Comparison of ENCODE assay signal across 19 cellular contexts in genomic region chr17:1090454-1091189, GRCh38.
DNase-seq lines count a peak whose midpoint lies in the region; ATAC-seq, FAIRE-seq and TF ChIP-seq lines count a peak whose summit lies in the region.
"Had no signal": no experiment of that assay in that cellular context is flagged by ENCODE, and none has a peak within 500 bp of the region (broad histone marks: within the 10 kb centered on the region; RNA-seq: fewer than 3 reads in every experiment).

No MANE protein-coding gene starts in this region.

- no peak overlapping the region for H3K4me3 Mint-ChIP-seq in MCF 10A (ENCODE audit: unreplicated experiment)
- H3K4me3 Mint-ChIP-seq: activated naive CD8-positive, alpha-beta T cell treated with anti-CD3 and anti-CD28 coated beads for 36 hours; neural crest cell had no signal

- TF ChIP-seq POLR2A in breast epithelium (IDR thresholded peaks at IDR 0.05) (no peak), GM12892 (IDR thresholded peaks at IDR 0.05; ENCODE audit: low read depth, low read length) (no peak)

- H3K4me1 Mint-ChIP-seq in MCF 10A (ENCODE audit: insufficient read depth, unreplicated experiment): no peaks in the 10 kb centered on the region
- H3K4me1 Mint-ChIP-seq: activated naive CD8-positive, alpha-beta T cell treated with anti-CD3 and anti-CD28 coated beads for 36 hours had no signal

- BruUV-seq in MCF 10A (replicated peaks; lab: Mats Ljungman, UMichigan): no TSS peak

- ATAC-seq in GM18909 (IDR thresholded peaks at IDR 0.05; ENCODE audit: poor library complexity, unreplicated experiment): no peak
- ATAC-seq: foreskin keratinocyte had no signal

- no peaks in the 10 kb centered on the region for H3K9me3 Mint-ChIP-seq in MCF 10A (ENCODE audit: unreplicated experiment)
- H3K9me3 Mint-ChIP-seq: activated naive CD8-positive, alpha-beta T cell treated with anti-CD3 and anti-CD28 coated beads for 36 hours; neural crest cell had no signal

- H3K36me3 Mint-ChIP-seq in MCF 10A (ENCODE audit: insufficient read depth, unreplicated experiment): peaks cover 17% of the 10 kb centered on the region

- H3K4me1 ChIP-seq in breast epithelium (peaks cover 0 to 6% of the 10 kb centered on the region in 2 donors), tibial artery (peaks cover 0 to 57% (median 42%) of the 10 kb centered on the region in 4 donors)
- H3K4me1 ChIP-seq: foreskin keratinocyte had no signal

- no peaks in the 10 kb centered on the region for H3K27me3 Mint-ChIP-seq in MCF 10A (ENCODE audit: insufficient read depth, unreplicated experiment)
- H3K27me3 Mint-ChIP-seq: activated naive CD8-positive, alpha-beta T cell treated with anti-CD3 and anti-CD28 coated beads for 36 hours had no signal

- FAIRE-seq in GM12892 (lab: Jason Lieb, UNC): no peak
- FAIRE-seq: urothelium cell line had no signal

- TF ChIP-seq CTCF in breast epithelium (IDR thresholded peaks at IDR 0.05): no peak
- no peak for TF ChIP-seq CTCF in MCF 10A (IDR thresholded peaks at IDR 0.05; ENCODE audit: unreplicated experiment)
- no peak for TF ChIP-seq CTCF in tibial artery (IDR thresholded peaks at IDR 0.05)

- intact Hi-C loops in breast epithelium (cut with DNase I; ENCODE audit: low total_unique reads) (no loop called here), MCF 10A (cut with micrococcal nuclease) (no loop called here), tibial artery (cut with DNase I; ENCODE audit: low total_unique reads) (no loop called here)

- POLR2A ChIA-PET in MCF 10A (lab: Yijun Ruan, JAX): no interaction called here

- H3K4me3 ChIP-seq in breast epithelium: peak overlapping the region in 2 of 3 donors; percentile 36 to 39
- no peak overlapping the region for H3K4me3 ChIP-seq in tibial artery
- H3K4me3 ChIP-seq: SK-N-MC had no signal

- no peak for DNase-seq in breast epithelium (ENCODE audit: low spot score in 2 of 2)
- no peak for DNase-seq in MCF 10A (ENCODE audit: unreplicated experiment)
- no peak for DNase-seq in caudate nucleus (lab: John Stamatoyannopoulos, UW)
- DNase-seq in tibial artery: no peak
- DNase-seq in NCI-H187 (lab: John Stamatoyannopoulos, UW): no peak
- DNase-seq in GM12892 (ENCODE audit: insufficient read length): no peak
- DNase-seq: activated CD4-positive, CD25-positive, alpha-beta regulatory T cell; activated CD8-positive, alpha-beta memory T cell treated with anti-CD3 and anti-CD28 coated beads, Interleukin-2, amount 50 U/mL, for 4 hours; activated naive CD8-positive, alpha-beta T cell treated with anti-CD3 and anti-CD28 coated beads for 36 hours; dermis blood vessel endothelial cell; foreskin keratinocyte; islet precursor cell; Karpas-422; NCI-H1930 had no signal

- peak overlapping the region; percentile 89 to 95 for H3K27ac ChIP-seq in breast epithelium
- H3K27ac ChIP-seq in caudate nucleus (ENCODE audit: low read depth, low read length): peak overlapping the region; percentile 67
- H3K27ac ChIP-seq in layer of hippocampus (ENCODE audit: low read depth, low read length): peak overlapping the region; percentile 81
- H3K27ac ChIP-seq in tibial artery: peak overlapping the region; percentile 80 to 86
- H3K27ac ChIP-seq: foreskin keratinocyte, SK-N-MC had no signal

- no peak overlapping the region for H3K27ac Mint-ChIP-seq in MCF 10A (ENCODE audit: low read depth, unreplicated experiment)
- H3K27ac Mint-ChIP-seq: activated naive CD8-positive, alpha-beta T cell treated with anti-CD3 and anti-CD28 coated beads for 36 hours had no signal

- H3K9me3 ChIP-seq in breast epithelium (no peaks in the 10 kb centered on the region), tibial artery (no peaks in the 10 kb centered on the region)

- H3K36me3 ChIP-seq in breast epithelium (no peaks in the 10 kb centered on the region), tibial artery (peaks cover 38 to 61% (median 41%) of the 10 kb centered on the region in 3 donors)

- H3K27me3 ChIP-seq in breast epithelium: no peaks in the 10 kb centered on the region
- no peaks in the 10 kb centered on the region for H3K27me3 ChIP-seq in layer of hippocampus (ENCODE audit: control insufficient read depth, insufficient read depth, low read length)
- no peaks in the 10 kb centered on the region for H3K27me3 ChIP-seq in tibial artery
- H3K27me3 ChIP-seq: foreskin keratinocyte had no signal

- CTCF ChIA-PET in MCF 10A (lab: Yijun Ruan, JAX): no interaction called here

Comparison
In these comparisons a context has a peak if more than half of its experiments do, and no peak if none do; other contexts are left out.
1. H3K4me3 ChIP-seq: peak in breast epithelium (2 of 3); none in tibial artery (0 of 2).
2. Peak in every context shown above with its lines, with median percentiles within 50 percentile points of each other: H3K27ac ChIP-seq.